Comparison of ENCODE assay signal across 1 cellular context in the genomic region with DNA sequence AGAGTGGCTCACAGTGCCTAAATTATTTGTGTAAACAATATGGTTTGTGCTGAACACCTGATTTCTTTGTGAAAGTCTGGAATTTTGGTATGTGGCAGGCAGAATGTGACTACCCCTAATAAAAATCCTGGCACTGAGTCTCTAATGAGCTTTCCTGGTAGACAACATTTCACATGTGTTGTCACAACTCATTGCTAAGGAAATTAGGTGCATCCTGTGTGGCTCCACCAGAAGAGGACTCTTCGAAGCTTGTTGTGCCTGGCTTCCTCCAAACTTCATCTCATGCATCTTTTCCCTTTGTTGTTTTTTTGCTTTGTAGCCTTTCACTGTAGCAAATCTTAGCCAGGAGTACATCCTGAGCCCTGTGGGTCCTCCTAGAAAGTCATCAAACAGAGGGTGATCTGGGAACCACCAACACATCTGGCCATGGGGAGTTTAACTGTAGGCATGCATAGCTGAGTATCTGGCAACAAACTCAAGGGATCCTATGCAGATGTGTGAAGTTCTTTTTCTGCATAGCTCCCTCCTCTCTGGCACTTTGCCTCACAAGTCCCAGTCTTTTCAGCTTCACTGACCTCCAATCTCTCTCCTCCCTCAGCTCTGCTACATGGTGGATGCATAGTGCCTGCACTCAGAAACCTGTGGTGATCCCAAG.
TF ChIP-seq lines count a peak whose summit lies in the region.

No MANE protein-coding gene starts in this region.

TF ChIP-seq in IMR-90, 13 proteins besides CTCF, POLR2A, EP300 and RAD21 (continued from another document):
- TF ChIP-seq BHLHE40 (IDR thresholded peaks at IDR 0.05; ENCODE audit: low read depth, low read length) (no peak), MAFK (IDR thresholded peaks at IDR 0.05; ENCODE audit: low read depth, low read length) (no peak), CHD1 (IDR thresholded peaks at IDR 0.05; ENCODE audit: low read depth, low read length) (no peak), FOS (IDR thresholded peaks at IDR 0.05; ENCODE audit: low read depth, low read length) (no peak), RCOR1 (IDR thresholded peaks at IDR 0.05; ENCODE audit: insufficient replicate concordance, low read length) (no peak)
